In the genomic region with DNA sequence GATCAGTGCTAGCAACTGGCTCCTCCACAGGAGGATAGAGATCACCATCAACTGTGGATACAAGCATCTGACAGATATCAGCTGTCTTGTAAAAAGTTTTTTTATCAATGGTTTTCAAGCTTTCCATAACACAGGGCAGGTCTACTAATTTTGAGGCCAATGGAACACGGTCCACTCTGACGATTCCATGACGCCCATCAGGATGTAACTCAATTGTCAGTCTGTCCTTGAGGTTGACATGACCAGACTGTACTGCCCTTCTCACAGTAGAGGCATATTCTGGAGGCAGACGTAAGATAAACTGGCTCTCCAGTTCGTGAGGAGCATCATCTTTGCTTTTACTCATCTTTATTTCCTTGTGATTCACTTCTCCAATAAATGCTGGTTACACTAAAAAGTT, we compare ENCODE assay signal across 9 cellular contexts. TPM values are rescaled to one million over a fixed set of nuclear protein-coding genes. Genes with fewer than 3 reads are reported as not detected.
DNase-seq lines count a peak whose midpoint lies in the region; ATAC-seq and TF ChIP-seq lines count a peak whose summit lies in the region.
"Had no signal": no experiment of that assay in that cellular context is flagged by ENCODE, and none has a peak within 500 bp of the region (broad histone marks: within the 10 kb centered on the region; RNA-seq: fewer than 3 reads in every experiment).

No MANE protein-coding gene starts in this region.

- H3K36me3 ChIP-seq in Karpas-422 (ENCODE audit: insufficient read depth, low read length) (peaks cover 44% of the 10 kb centered on the region), colonic mucosa (no peaks in the 10 kb centered on the region)
- H3K36me3 ChIP-seq: adrenal gland had no signal

- H3K27me3 ChIP-seq in Karpas-422 (ENCODE audit: low read length) (no peaks in the 10 kb centered on the region), colonic mucosa (no peaks in the 10 kb centered on the region)
- H3K27me3 ChIP-seq: adrenal gland had no signal

- peak overlapping the region; percentile 71 for H3K4me2 ChIP-seq in Karpas-422 (ENCODE audit: low read depth, low read length, poor library complexity, severe bottlenecking)

- H3K27ac ChIP-seq in Karpas-422 (ENCODE audit: low read length) (no peak overlapping the region), colonic mucosa (no peak overlapping the region)

- H3K4me3 Mint-ChIP-seq in natural killer cell: peak overlapping the region; percentile 99

- no peak for TF ChIP-seq CTCF in AG09309 (IDR thresholded peaks at IDR 0.05; ENCODE audit: control insufficient read depth, insufficient read depth, low read depth, low read length, missing control alignments)
- no peak for TF ChIP-seq CTCF in colonic mucosa (IDR thresholded peaks at IDR 0.05)
- no peak for TF ChIP-seq CTCF in natural killer cell (IDR thresholded peaks at IDR 0.05)

- H3K36me3 Mint-ChIP-seq in natural killer cell: peaks cover 59% of the 10 kb centered on the region

- H4K20me1 ChIP-seq in Karpas-422 (ENCODE audit: insufficient read depth, low read depth, low read length): no peaks in the 10 kb centered on the region

- H3K4me1 ChIP-seq in Karpas-422 (ENCODE audit: low read length) (peaks cover 13% of the 10 kb centered on the region), colonic mucosa (no peaks in the 10 kb centered on the region)

- DNase-seq in AG09309 (ENCODE audit: low read depth): no peak
- no peak for DNase-seq in Karpas-422
- DNase-seq in colonic mucosa: no peak
- DNase-seq in natural killer cell: no peak
- DNase-seq in NCI-H187 (lab: John Stamatoyannopoulos, UW): no peak
- no peak for DNase-seq in glomerular visceral epithelial cell (ENCODE audit: extremely low spot score)
- DNase-seq in MV-4-11 (lab: John Stamatoyannopoulos, UW): no peak
- DNase-seq in effector CD8-positive, alpha-beta T cell (lab: John Stamatoyannopoulos, UW): no peak

- H2AFZ ChIP-seq in Karpas-422 (ENCODE audit: low read length): no peak overlapping the region

- H3K9ac ChIP-seq in Karpas-422 (ENCODE audit: low read length): no peak overlapping the region
- H3K9ac ChIP-seq in colonic mucosa (ENCODE audit: low read depth in 2 of 2, low read length in 2 of 2): no peak overlapping the region

- H3K4me3 ChIP-seq in AG09309 (ENCODE audit: control insufficient read depth, low read depth, low read length) (peak overlapping the region; percentile 78), Karpas-422 (ENCODE audit: low read length) (peak overlapping the region; percentile 90), colonic mucosa (peak overlapping the region; percentile 82)

- H3K9me3 Mint-ChIP-seq in natural killer cell: peaks cover 19 to 28% of the 10 kb centered on the region in 2 donors

- intact Hi-C loops in colonic mucosa (cut with DNase I) (loop anchor here (5.0 kb wide), 1 partner anchor 243 kb away; no protein-coding TSS in a partner anchor), natural killer cell (cut with micrococcal nuclease) (loop anchor here (1.0 kb wide), 1 partner anchor 245 kb away; no protein-coding TSS in a partner anchor)

- peaks cover 53% of the 10 kb centered on the region for H3K79me2 ChIP-seq in Karpas-422 (ENCODE audit: low read length)

- peaks cover 31 to 41% of the 10 kb centered on the region in 2 donors for H3K4me1 Mint-ChIP-seq in natural killer cell

- peak overlapping the region; percentile 100 for H3K27ac Mint-ChIP-seq in natural killer cell

- H3K9me3 ChIP-seq in Karpas-422 (ENCODE audit: low read length) (peaks cover 49% of the 10 kb centered on the region), colonic mucosa (peaks cover 14% of the 10 kb centered on the region)

- peaks cover 0 to 4% of the 10 kb centered on the region in 2 donors for H3K27me3 Mint-ChIP-seq in natural killer cell (ENCODE audit: low read depth in 2 of 2)

- H3K9me2 ChIP-seq in Karpas-422 (replicated peaks; ENCODE audit: insufficient read depth, low read length): no peaks in the 10 kb centered on the region

- ATAC-seq in natural killer cell: no peak

RNA-seq across cellular contexts. Expression of gene TAF7, which starts 0.9 kb away (rescaled TPM):
- 70.0 and 85.9 TPM in 2 replicates for total RNA-seq in Karpas-422 (2014; rRNA removed; shearing (Covaris generic); ENCODE audit: low replicate concordance)
- total RNA-seq in colonic mucosa: 10 to 100 TPM; 49.3 to 70.2 TPM
- 10 to 100 TPM; 77.3 to 96.1 (median 89.4) TPM for total RNA-seq in natural killer cell

RNA-seq across cellular contexts. Expression of gene PCDHGA1, which starts 10.6 kb away (rescaled TPM):
- 0.48 and 1.2 TPM in 2 replicates for total RNA-seq in Karpas-422 (2014; rRNA removed; shearing (Covaris generic); ENCODE audit: low replicate concordance)
- total RNA-seq in colonic mucosa (under 1 TPM; 0.10 to 0.37 TPM), natural killer cell (not detected)

RNA-seq across cellular contexts. Expression of gene SLC25A2, which starts 15.8 kb away (rescaled TPM):
- total RNA-seq in Karpas-422 (2014; rRNA removed; shearing (Covaris generic); ENCODE audit: low replicate concordance): 0.65 and 0.82 TPM in 2 replicates
- total RNA-seq in colonic mucosa: 1 to 10 TPM in 1 of 2 donors, under 1 TPM in 1; 0.21 to 1.1 TPM
- total RNA-seq in natural killer cell: under 1 TPM in 1 of 3 donors, not detected in 2; 0.73 TPM

RNA-seq across cellular contexts. Expression of gene PCDHGA2, which starts 18.9 kb away (rescaled TPM):
- 0.04 TPM in 1 of 2 replicates, not detected in the other for total RNA-seq in Karpas-422 (2014; rRNA removed; shearing (Covaris generic); ENCODE audit: low replicate concordance)
- under 1 TPM; 0.22 to 0.50 TPM for total RNA-seq in colonic mucosa
- not detected for total RNA-seq in natural killer cell

RNA-seq across cellular contexts. Expression of gene PCDHGA3, which starts 23.9 kb away (rescaled TPM):
- total RNA-seq in Karpas-422 (2014; rRNA removed; shearing (Covaris generic); ENCODE audit: low replicate concordance): not detected in 2 replicates
- under 1 TPM; 0.10 to 0.21 TPM for total RNA-seq in colonic mucosa
- total RNA-seq in natural killer cell: not detected
